ENCODE assay signal across 7 cellular contexts in genomic region chr5:179731791-179732411, GRCh38. TPM values are rescaled to one million over a fixed set of nuclear protein-coding genes. Genes with fewer than 3 reads are reported as not detected.
DNase-seq lines count a peak whose midpoint lies in the region; ATAC-seq lines count a peak whose summit lies in the region.

No MANE protein-coding gene starts in this region.

- H3K4me1 ChIP-seq in adipocyte (ENCODE audit: control insufficient read depth, insufficient read depth, low read length) = peaks cover 56% of the 10 kb centered on the region

- ATAC-seq in GM18519 (IDR thresholded peaks at IDR 0.05; ENCODE audit: low FRiP score, unreplicated experiment) (peak; percentile 2), HG02642 (IDR thresholded peaks at IDR 0.05; ENCODE audit: poor library complexity, unreplicated experiment) (peak; percentile 8)

- no peaks in the 10 kb centered on the region for H3K9me3 ChIP-seq in adipocyte (ENCODE audit: control insufficient read depth, low read length)

- peak overlapping the region; percentile 82 for H3K9ac ChIP-seq in adipocyte (ENCODE audit: low read length)

- DNase-seq in NCI-H460 (ENCODE audit: extremely low read depth, low read depth) = peak; percentile 57
- peak; percentile 84 for DNase-seq in adipocyte (ENCODE audit: low read depth)
- DNase-seq in iris pigment epithelial cell (ENCODE audit: low read depth) = peak; percentile 94
- DNase-seq in stimulated activated CD4-positive, alpha-beta T cell treated with anti-CD3 and anti-CD28 coated beads, Interleukin-2, amount 100 ng/mL, for 48 hours = peak; percentile 17 to 27
- DNase-seq in NCI-H1417 (lab: John Stamatoyannopoulos, UW) = no peak

- H3K4me3 ChIP-seq in adipocyte (ENCODE audit: low read length) = peak overlapping the region; percentile 95

- H3K27me3 ChIP-seq in adipocyte (replicated peaks; ENCODE audit: control insufficient read depth, insufficient read depth, low read length) = no peaks in the 10 kb centered on the region

- peaks cover 42% of the 10 kb centered on the region for H3K36me3 ChIP-seq in adipocyte (ENCODE audit: control insufficient read depth, insufficient read depth, low read length, severe bottlenecking)

RNA-seq across cellular contexts. Expression of gene MAML1, which starts 0.7 kb away (rescaled TPM):
- total RNA-seq in NCI-H460 (2014; rRNA removed; shearing (Covaris generic)) = 13.0 and 13.1 TPM in 2 replicates
- polyA plus RNA-seq in NCI-H460 (2014; cell fraction: nucleus; rRNA removed) = 12.0 and 14.2 TPM in 2 replicates

RNA-seq across cellular contexts. Expression of gene CANX, which starts 33.1 kb away (rescaled TPM):
- 1,531 and 1,574 TPM in 2 replicates for total RNA-seq in NCI-H460 (2014; rRNA removed; shearing (Covaris generic))
- 447 and 627 TPM in 2 replicates for polyA plus RNA-seq in NCI-H460 (2014; cell fraction: nucleus; rRNA removed)

RNA-seq across cellular contexts. Expression of gene CBY3, which starts 51.1 kb away (rescaled TPM):
- total RNA-seq in NCI-H460 (2014; rRNA removed; shearing (Covaris generic)) = not detected in 2 replicates
- polyA plus RNA-seq in NCI-H460 (2014; cell fraction: nucleus; rRNA removed) = not detected in 2 replicates

Comparison
In these comparisons a context has a peak if more than half of its experiments do, and no peak if none do; other contexts are left out.
1. DNase-seq: peak in NCI-H460 (single experiment), adipocyte (single experiment), iris pigment epithelial cell (single experiment) and stimulated activated CD4-positive, alpha-beta T cell treated with anti-CD3 and anti-CD28 coated beads, Interleukin-2, amount 100 ng/mL, for 48 hours (2 of 2); none in NCI-H1417 (0 of 3).